Comparison of ENCODE assay signal across 1 cellular context in genomic region chr3:158107508-158108095, GRCh38.
TF ChIP-seq lines count a peak whose summit lies in the region.

No MANE protein-coding gene starts in this region.

TF ChIP-seq in WTC11, 78 proteins besides CTCF, POLR2A, EP300 and RAD21 (continued from another document):
- TF ChIP-seq, protein P1, sequence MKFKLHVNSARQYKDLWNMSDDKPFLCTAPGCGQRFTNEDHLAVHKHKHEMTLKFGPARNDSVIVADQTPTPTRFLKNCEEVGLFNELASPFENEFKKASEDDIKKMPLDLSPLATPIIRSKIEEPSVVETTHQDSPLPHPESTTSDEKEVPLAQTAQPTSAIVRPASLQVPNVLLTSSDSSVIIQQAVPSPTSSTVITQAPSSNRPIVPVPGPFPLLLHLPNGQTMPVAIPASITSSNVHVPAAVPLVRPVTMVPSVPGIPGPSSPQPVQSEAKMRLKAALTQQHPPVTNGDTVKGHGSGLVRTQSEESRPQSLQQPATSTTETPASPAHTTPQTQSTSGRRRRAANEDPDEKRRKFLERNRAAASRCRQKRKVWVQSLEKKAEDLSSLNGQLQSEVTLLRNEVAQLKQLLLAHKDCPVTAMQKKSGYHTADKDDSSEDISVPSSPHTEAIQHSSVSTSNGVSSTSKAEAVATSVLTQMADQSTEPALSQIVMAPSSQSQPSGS (CRISPR knock-in tag; IDR thresholded peaks at IDR 0.05; ENCODE audit: borderline replicate concordance, low read depth), result no peak
- TF ChIP-seq, protein P2, sequence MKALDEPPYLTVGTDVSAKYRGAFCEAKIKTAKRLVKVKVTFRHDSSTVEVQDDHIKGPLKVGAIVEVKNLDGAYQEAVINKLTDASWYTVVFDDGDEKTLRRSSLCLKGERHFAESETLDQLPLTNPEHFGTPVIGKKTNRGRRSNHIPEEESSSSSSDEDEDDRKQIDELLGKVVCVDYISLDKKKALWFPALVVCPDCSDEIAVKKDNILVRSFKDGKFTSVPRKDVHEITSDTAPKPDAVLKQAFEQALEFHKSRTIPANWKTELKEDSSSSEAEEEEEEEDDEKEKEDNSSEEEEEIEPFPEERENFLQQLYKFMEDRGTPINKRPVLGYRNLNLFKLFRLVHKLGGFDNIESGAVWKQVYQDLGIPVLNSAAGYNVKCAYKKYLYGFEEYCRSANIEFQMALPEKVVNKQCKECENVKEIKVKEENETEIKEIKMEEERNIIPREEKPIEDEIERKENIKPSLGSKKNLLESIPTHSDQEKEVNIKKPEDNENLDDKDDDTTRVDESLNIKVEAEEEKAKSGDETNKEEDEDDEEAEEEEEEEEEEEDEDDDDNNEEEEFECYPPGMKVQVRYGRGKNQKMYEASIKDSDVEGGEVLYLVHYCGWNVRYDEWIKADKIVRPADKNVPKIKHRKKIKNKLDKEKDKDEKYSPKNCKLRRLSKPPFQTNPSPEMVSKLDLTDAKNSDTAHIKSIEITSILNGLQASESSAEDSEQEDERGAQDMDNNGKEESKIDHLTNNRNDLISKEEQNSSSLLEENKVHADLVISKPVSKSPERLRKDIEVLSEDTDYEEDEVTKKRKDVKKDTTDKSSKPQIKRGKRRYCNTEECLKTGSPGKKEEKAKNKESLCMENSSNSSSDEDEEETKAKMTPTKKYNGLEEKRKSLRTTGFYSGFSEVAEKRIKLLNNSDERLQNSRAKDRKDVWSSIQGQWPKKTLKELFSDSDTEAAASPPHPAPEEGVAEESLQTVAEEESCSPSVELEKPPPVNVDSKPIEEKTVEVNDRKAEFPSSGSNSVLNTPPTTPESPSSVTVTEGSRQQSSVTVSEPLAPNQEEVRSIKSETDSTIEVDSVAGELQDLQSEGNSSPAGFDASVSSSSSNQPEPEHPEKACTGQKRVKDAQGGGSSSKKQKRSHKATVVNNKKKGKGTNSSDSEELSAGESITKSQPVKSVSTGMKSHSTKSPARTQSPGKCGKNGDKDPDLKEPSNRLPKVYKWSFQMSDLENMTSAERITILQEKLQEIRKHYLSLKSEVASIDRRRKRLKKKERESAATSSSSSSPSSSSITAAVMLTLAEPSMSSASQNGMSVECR (CRISPR knock-in tag; IDR thresholded peaks at IDR 0.05; ENCODE audit: borderline replicate concordance), result no peak
- TF ChIP-seq USF1 (CRISPR knock-in tag; IDR thresholded peaks at IDR 0.05), result no peak
- no peak for TF ChIP-seq ATF1 (CRISPR knock-in tag; IDR thresholded peaks at IDR 0.05)
- TF ChIP-seq ZNF219 (CRISPR knock-in tag; IDR thresholded peaks at IDR 0.05; ENCODE audit: borderline replicate concordance), result no peak
- no peak for TF ChIP-seq FOXK1 (CRISPR knock-in tag; IDR thresholded peaks at IDR 0.05)
- no peak for TF ChIP-seq SOX15 (CRISPR knock-in tag; IDR thresholded peaks at IDR 0.05)
- TF ChIP-seq, protein P3, sequence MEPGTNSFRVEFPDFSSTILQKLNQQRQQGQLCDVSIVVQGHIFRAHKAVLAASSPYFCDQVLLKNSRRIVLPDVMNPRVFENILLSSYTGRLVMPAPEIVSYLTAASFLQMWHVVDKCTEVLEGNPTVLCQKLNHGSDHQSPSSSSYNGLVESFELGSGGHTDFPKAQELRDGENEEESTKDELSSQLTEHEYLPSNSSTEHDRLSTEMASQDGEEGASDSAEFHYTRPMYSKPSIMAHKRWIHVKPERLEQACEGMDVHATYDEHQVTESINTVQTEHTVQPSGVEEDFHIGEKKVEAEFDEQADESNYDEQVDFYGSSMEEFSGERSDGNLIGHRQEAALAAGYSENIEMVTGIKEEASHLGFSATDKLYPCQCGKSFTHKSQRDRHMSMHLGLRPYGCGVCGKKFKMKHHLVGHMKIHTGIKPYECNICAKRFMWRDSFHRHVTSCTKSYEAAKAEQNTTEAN (CRISPR knock-in tag; IDR thresholded peaks at IDR 0.05), result no peak
- TF ChIP-seq NFE2L1 (CRISPR knock-in tag; IDR thresholded peaks at IDR 0.05), result no peak
- TF ChIP-seq, protein P4, sequence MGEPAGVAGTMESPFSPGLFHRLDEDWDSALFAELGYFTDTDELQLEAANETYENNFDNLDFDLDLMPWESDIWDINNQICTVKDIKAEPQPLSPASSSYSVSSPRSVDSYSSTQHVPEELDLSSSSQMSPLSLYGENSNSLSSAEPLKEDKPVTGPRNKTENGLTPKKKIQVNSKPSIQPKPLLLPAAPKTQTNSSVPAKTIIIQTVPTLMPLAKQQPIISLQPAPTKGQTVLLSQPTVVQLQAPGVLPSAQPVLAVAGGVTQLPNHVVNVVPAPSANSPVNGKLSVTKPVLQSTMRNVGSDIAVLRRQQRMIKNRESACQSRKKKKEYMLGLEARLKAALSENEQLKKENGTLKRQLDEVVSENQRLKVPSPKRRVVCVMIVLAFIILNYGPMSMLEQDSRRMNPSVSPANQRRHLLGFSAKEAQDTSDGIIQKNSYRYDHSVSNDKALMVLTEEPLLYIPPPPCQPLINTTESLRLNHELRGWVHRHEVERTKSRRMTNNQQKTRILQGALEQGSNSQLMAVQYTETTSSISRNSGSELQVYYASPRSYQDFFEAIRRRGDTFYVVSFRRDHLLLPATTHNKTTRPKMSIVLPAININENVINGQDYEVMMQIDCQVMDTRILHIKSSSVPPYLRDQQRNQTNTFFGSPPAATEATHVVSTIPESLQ (CRISPR knock-in tag; IDR thresholded peaks at IDR 0.05), result no peak
- TF ChIP-seq ZNF232 (CRISPR knock-in tag; IDR thresholded peaks at IDR 0.05), result no peak
- TF ChIP-seq, protein P5, sequence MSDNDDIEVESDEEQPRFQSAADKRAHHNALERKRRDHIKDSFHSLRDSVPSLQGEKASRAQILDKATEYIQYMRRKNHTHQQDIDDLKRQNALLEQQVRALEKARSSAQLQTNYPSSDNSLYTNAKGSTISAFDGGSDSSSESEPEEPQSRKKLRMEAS (CRISPR knock-in tag; IDR thresholded peaks at IDR 0.05), result no peak
- TF ChIP-seq CREM (CRISPR knock-in tag; IDR thresholded peaks at IDR 0.05), result no peak
- no peak for TF ChIP-seq NFATC4 (CRISPR knock-in tag; IDR thresholded peaks at IDR 0.05)
- TF ChIP-seq ZBTB21 (CRISPR knock-in tag; IDR thresholded peaks at IDR 0.05; ENCODE audit: borderline replicate concordance), result no peak
